In the genomic region with DNA sequence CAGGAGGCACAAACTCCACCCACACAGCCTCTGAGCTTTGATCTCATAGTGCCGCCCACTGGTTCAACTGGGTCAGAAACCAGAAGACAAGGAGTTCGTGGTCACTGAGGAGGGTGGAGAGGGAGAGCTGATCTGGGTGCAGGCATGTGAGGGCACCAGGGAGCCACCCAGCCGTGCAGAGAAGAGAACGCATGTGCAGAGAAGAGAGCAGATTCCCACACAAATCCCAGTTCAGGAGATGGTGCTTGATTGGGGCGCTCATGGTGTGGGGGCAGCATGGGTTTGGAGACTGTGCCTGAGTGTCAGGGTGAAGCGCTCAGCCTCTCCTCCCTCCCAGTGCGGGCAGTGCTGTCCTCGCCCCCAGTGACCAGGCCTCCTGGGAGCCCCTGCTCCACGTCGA, we compare ENCODE assay signal across 21 cellular contexts.
"Had no signal": no experiment of that assay in that cellular context is flagged by ENCODE, and none has a peak within 500 bp of the region (broad histone marks: within the 10 kb centered on the region; RNA-seq: fewer than 3 reads in every experiment).

No MANE protein-coding gene starts in this region.

- H3K9me3 ChIP-seq: gastrocnemius medialis, ovary, psoas muscle, thoracic aorta, upper lobe of right lung had no signal

- ATAC-seq: activated CD8-positive, alpha-beta T cell treated with anti-CD3 and anti-CD28 coated beads for 36 hours; gastrocnemius medialis; left lobe of liver; psoas muscle; right cardiac atrium; upper lobe of right lung had no signal

- H3K27me3 Mint-ChIP-seq: activated CD8-positive, alpha-beta T cell treated with anti-CD3 and anti-CD28 coated beads for 36 hours; activated T-cell treated with anti-CD3 and anti-CD28 coated beads, Interleukin-2, amount 50 U/mL, for 24 hours had no signal

- H3K4me3 Mint-ChIP-seq: activated CD8-positive, alpha-beta T cell treated with anti-CD3 and anti-CD28 coated beads for 36 hours; activated naive CD4-positive, alpha-beta T cell treated with anti-CD3 and anti-CD28 coated beads for 36 hours; activated T-cell treated with anti-CD3 and anti-CD28 coated beads, Interleukin-2, amount 50 U/mL, for 24 hours; central memory CD8-positive, alpha-beta T cell; nephron progenitor cell; T-helper 2 cell treated with Interferon-gamma antibody and Interleukin-4, amounts not matched to agents 5 μg/mL and 100 μg/mL, for 36 hours had no signal

- H3K27me3 ChIP-seq: brain microvascular endothelial cell, gastrocnemius medialis, ovary had no signal

- H3K4me1 Mint-ChIP-seq: central memory CD8-positive, alpha-beta T cell had no signal

- H3K4me3 ChIP-seq: coronary artery, gastrocnemius medialis, ovary, psoas muscle, skin epidermis, thoracic aorta, upper lobe of right lung had no signal

- H3K4me1 ChIP-seq: gastrocnemius medialis, psoas muscle, upper lobe of right lung had no signal

- H3K9me3 Mint-ChIP-seq: activated CD8-positive, alpha-beta T cell treated with anti-CD3 and anti-CD28 coated beads for 36 hours; activated naive CD4-positive, alpha-beta T cell treated with anti-CD3 and anti-CD28 coated beads for 36 hours; activated T-cell treated with anti-CD3 and anti-CD28 coated beads, Interleukin-2, amount 50 U/mL, for 24 hours; central memory CD8-positive, alpha-beta T cell; nephron progenitor cell; T-helper 2 cell treated with Interferon-gamma antibody and Interleukin-4, amounts not matched to agents 5 μg/mL and 100 μg/mL, for 36 hours had no signal

- H3K36me3 ChIP-seq: brain microvascular endothelial cell, gastrocnemius medialis, ovary, thoracic aorta, upper lobe of right lung had no signal

- DNase-seq: activated CD4-positive, alpha-beta T cell treated with anti-CD3 and anti-CD28 coated beads for 48 hours; activated CD4-positive, CD25-positive, alpha-beta regulatory T cell; activated CD8-positive, alpha-beta T cell treated with anti-CD3 and anti-CD28 coated beads for 36 hours; activated naive CD4-positive, alpha-beta T cell treated with anti-CD3 and anti-CD28 coated beads for 36 hours; activated T-cell treated with anti-CD3 and anti-CD28 coated beads, Interleukin-2, amount 50 U/mL, for 24 hours; anterior cingulate cortex; brain microvascular endothelial cell; gastrocnemius medialis; nephron progenitor cell; ovary; right cardiac atrium; stimulated activated CD4-positive, alpha-beta T cell treated with anti-CD3 and anti-CD28 coated beads, Interleukin-15, amount 100 ng/mL, for 24 hours; stimulated activated CD4-positive, alpha-beta T cell treated with anti-CD3 and anti-CD28 coated beads, Interleukin-2, amount 100 ng/mL, for 48 hours; upper lobe of right lung had no signal

- H3K27ac ChIP-seq: brain microvascular endothelial cell, coronary artery, gastrocnemius medialis, ovary, psoas muscle, skin epidermis, thoracic aorta, upper lobe of right lung had no signal

- H3K27ac Mint-ChIP-seq: activated CD8-positive, alpha-beta T cell treated with anti-CD3 and anti-CD28 coated beads for 36 hours; activated naive CD4-positive, alpha-beta T cell treated with anti-CD3 and anti-CD28 coated beads for 36 hours; activated T-cell treated with anti-CD3 and anti-CD28 coated beads, Interleukin-2, amount 50 U/mL, for 24 hours; nephron progenitor cell; T-helper 2 cell treated with Interferon-gamma antibody and Interleukin-4, amounts not matched to agents 5 μg/mL and 100 μg/mL, for 36 hours had no signal
